12 cellular contexts compared by ENCODE assay signal in genomic region chr2:65388051-65388531, GRCh38. TPM values are rescaled to one million over a fixed set of nuclear protein-coding genes. Genes with fewer than 3 reads are reported as not detected.
DNase-seq lines count a peak whose midpoint lies in the region; ATAC-seq, FAIRE-seq and TF ChIP-seq lines count a peak whose summit lies in the region.
"Had no signal": no experiment of that assay in that cellular context is flagged by ENCODE, and none has a peak within 500 bp of the region (broad histone marks: within the 10 kb centered on the region; RNA-seq: fewer than 3 reads in every experiment).

No MANE protein-coding gene starts in this region.

- peak overlapping the region; percentile 29 for H2AFZ ChIP-seq in mammary epithelial cell (ENCODE audit: low read depth, low read length)

- H3K27ac ChIP-seq in mammary epithelial cell (ENCODE audit: insufficient read depth, low read depth, low read length) (peak overlapping the region; percentile 93), tibial artery (no peak overlapping the region)
- H3K27ac ChIP-seq: testis had no signal

- peak; percentile 67 for ATAC-seq in GM21390 (IDR thresholded peaks at IDR 0.05; ENCODE audit: unreplicated experiment)
- ATAC-seq in HG03108 (IDR thresholded peaks at IDR 0.05; ENCODE audit: unreplicated experiment): peak; percentile 74

- TF ChIP-seq CTCF in mammary epithelial cell (conservative IDR thresholded peaks at IDR 0.05 in 1 of 2, IDR thresholded peaks at IDR 0.05 in 1 of 2; ENCODE audit: extremely low read depth in 1 of 2, insufficient read depth in 1 of 2, low read depth in 1 of 2, low read length in 2 of 2) (no peak), tibial artery (IDR thresholded peaks at IDR 0.05) (no peak)

- no peaks in the 10 kb centered on the region for H4K20me1 ChIP-seq in mammary epithelial cell (ENCODE audit: insufficient read depth, low read length)

- H3K4me3 ChIP-seq in mammary epithelial cell (replicated peaks in 1 of 3; ENCODE audit: insufficient read depth in 1 of 3, low read depth in 2 of 3, low read length in 3 of 3) (peak overlapping the region in 2 of 3 experiments; percentile 14 to 26), tibial artery (no peak overlapping the region)
- H3K4me3 ChIP-seq: lung, testis had no signal

- H3K79me2 ChIP-seq in mammary epithelial cell (ENCODE audit: insufficient read depth, low read length): peaks cover 75% of the 10 kb centered on the region

- H3K36me3 ChIP-seq in mammary epithelial cell (ENCODE audit: insufficient read depth, low read length): no peaks in the 10 kb centered on the region
- no peaks in the 10 kb centered on the region for H3K36me3 ChIP-seq in tibial artery

- BruUV-seq in mammary epithelial cell (replicated peaks; lab: Mats Ljungman, UMichigan): no TSS peak

- dilution Hi-C loops in mammary epithelial cell (cut with HindIII; ENCODE audit: low sequenced_read_pairs): loop anchor here (10.0 kb wide), 1 partner anchor 47 kb away; the partner anchor contains the start of gene SPRED2

- CTCF ChIA-PET in mammary epithelial cell (lab: Charles Lee; ENCODE audit: low non-redundant PET): no interaction called here

- FAIRE-seq in GM12892 (lab: Jason Lieb, UNC): peak; percentile 75
- no peak for FAIRE-seq in RCC 7860 (lab: Jason Lieb, UNC)

- TF ChIP-seq POLR2A in GM12892 (IDR thresholded peaks at IDR 0.05; ENCODE audit: low read depth, low read length): no peak

- intact Hi-C loops in mammary epithelial cell (cut with micrococcal nuclease): loop anchor here (1.0 to 5.0 kb wide), 3 partner anchors 44 to 1026 kb away; partner anchors contain the start of gene SPRED2
- intact Hi-C loops in tibial artery (cut with DNase I; ENCODE audit: low total_unique reads): no loop called here

- peak overlapping the region; percentile 84 for H3K4me2 ChIP-seq in mammary epithelial cell (ENCODE audit: insufficient read depth, low read depth, low read length)

- H3K9ac ChIP-seq in mammary epithelial cell (ENCODE audit: insufficient read depth, low read length): peak overlapping the region; percentile 65

- in situ Hi-C loops in mammary epithelial cell (cut with MboI; ENCODE audit: low sequenced_read_pairs in 2 of 2): loop anchor here in 1 of 2 donors (5.0 kb wide), 1 partner anchor 39 kb away; no protein-coding TSS in a partner anchor

- WGBS in mammary epithelial cell (ENCODE audit: low coverage, missing lambda C conversion rate): 2% methylated on average over 16 of the region's 16 CpGs

- H3K9me3 ChIP-seq in mammary epithelial cell (replicated peaks; ENCODE audit: insufficient read depth, low read length): no peaks in the 10 kb centered on the region
- H3K9me3 ChIP-seq in tibial artery: no peaks in the 10 kb centered on the region
- H3K9me3 ChIP-seq: testis had no signal

- H3K27me3 ChIP-seq in mammary epithelial cell (ENCODE audit: insufficient read depth, low read length): no peaks in the 10 kb centered on the region
- H3K27me3 ChIP-seq in tibial artery: no peaks in the 10 kb centered on the region
- H3K27me3 ChIP-seq: testis had no signal

- H3K4me1 ChIP-seq in mammary epithelial cell (ENCODE audit: insufficient read depth, low read length) (peaks cover 83% of the 10 kb centered on the region), tibial artery (peaks cover 0 to 32% (median 16%) of the 10 kb centered on the region in 4 donors)

- no peak for DNase-seq in GM12892 (ENCODE audit: insufficient read length)
- DNase-seq in mammary epithelial cell: peak; percentile 95
- DNase-seq in RCC 7860 (ENCODE audit: low spot score): no peak
- no peak for DNase-seq in tibial artery
- no peak for DNase-seq in activated CD4-positive, alpha-beta T cell treated with anti-CD3 and anti-CD28 coated beads for 48 hours
- DNase-seq in cerebellar cortex (ENCODE audit: low spot score): no peak
- DNase-seq: NCI-H187 treated with DMSO at 0.1 percent for 48 hours, T-helper 2 cell, testis had no signal

RNA-seq across cellular contexts. Expression of gene SPRED2, which starts 44.3 kb away (rescaled TPM):
- polyA plus RNA-seq in GM12892 (2012; ENCODE audit: missing spikeins): 8.5 TPM
- total RNA-seq in mammary epithelial cell: 10 to 100 TPM; 14.7 to 60.6 TPM
- polyA plus RNA-seq in mammary epithelial cell: 40.5 TPM
- polyA minus RNA-seq in mammary epithelial cell: 89.9 TPM

Comparison
In these comparisons a context has a peak if more than half of its experiments do, and no peak if none do; other contexts are left out.
1. H3K4me3 ChIP-seq: peak in mammary epithelial cell (2 of 3); none in tibial artery (0 of 2).